19 cellular contexts compared by ENCODE assay signal in genomic region chr5:38284378-38284777, GRCh38. TPM values are rescaled to one million over a fixed set of nuclear protein-coding genes. Genes with fewer than 3 reads are reported as not detected.
A peak's percentile ranks its signal among the peaks of the same experiment; 100 is the strongest.
DNase-seq lines count a peak whose midpoint lies in the region; ATAC-seq, FAIRE-seq and TF ChIP-seq lines count a peak whose summit lies in the region.
"Had no signal": no experiment of that assay in that cellular context is flagged by ENCODE, and none has a peak within 500 bp of the region (broad histone marks: within the 10 kb centered on the region; RNA-seq: fewer than 3 reads in every experiment).

No MANE protein-coding gene starts in this region.

- no peak overlapping the region for H3K4me3 Mint-ChIP-seq in activated naive CD8-positive, alpha-beta T cell treated with anti-CD3 and anti-CD28 coated beads for 36 hours
- H3K4me3 Mint-ChIP-seq: CD4-positive, alpha-beta memory T cell; HFFc6 had no signal

- H3K27ac ChIP-seq in K562 (ENCODE audit: extremely low read depth, low read depth, low read length) (no peak overlapping the region), colonic mucosa (no peak overlapping the region)

- H3K9ac ChIP-seq in K562 (ENCODE audit: insufficient read depth in 1 of 2, low read depth in 2 of 2, low read length in 2 of 2) (no peak overlapping the region), colonic mucosa (ENCODE audit: low read depth in 2 of 2, low read length in 2 of 2) (no peak overlapping the region)

- H4K20me1 ChIP-seq in K562 (replicated peaks; ENCODE audit: control insufficient read depth, insufficient read depth, low read length), result no peaks in the 10 kb centered on the region

- DNase-seq in K562 (ENCODE audit: extremely low read depth in 1 of 4, low spot score in 3 of 4), result no peak
- peak; percentile 21 for DNase-seq in globus pallidus (ENCODE audit: low spot score)
- peak; percentile 56 for DNase-seq in pons (ENCODE audit: low spot score)
- DNase-seq in effector CD8-positive, alpha-beta T cell (lab: John Stamatoyannopoulos, UW), result no peak
- DNase-seq in colonic mucosa, result no peak
- DNase-seq in activated naive CD8-positive, alpha-beta T cell treated with anti-CD3 and anti-CD28 coated beads for 36 hours, result no peak
- DNase-seq: C1 segment of cervical spinal cord; Calu3; CD4-positive, alpha-beta memory T cell; COR-L47; DMS53; DMS79 treated with DMSO at 0.1 percent for 48 hours; GOT3; HFFc6 had no signal

- no peaks in the 10 kb centered on the region for H3K9me3 Mint-ChIP-seq in activated naive CD8-positive, alpha-beta T cell treated with anti-CD3 and anti-CD28 coated beads for 36 hours
- H3K9me3 Mint-ChIP-seq: HFFc6 had no signal

- H3K4me2 ChIP-seq in K562 (ENCODE audit: insufficient read depth, low read length), result no peak overlapping the region

- in situ Hi-C loops in K562 (cut with MboI), result no loop called here

- BruUV-seq in K562 (replicated peaks; lab: Mats Ljungman, UMichigan), result no TSS peak

- H3K27me3 ChIP-seq in K562 (ENCODE audit: control insufficient read depth in 2 of 2, insufficient read depth in 2 of 2, low read length in 2 of 2), result no peaks in the 10 kb centered on the region
- no peaks in the 10 kb centered on the region for H3K27me3 ChIP-seq in colonic mucosa

- no peaks in the 10 kb centered on the region for H3K4me1 ChIP-seq in K562 (replicated peaks in 1 of 2; ENCODE audit: control insufficient read depth in 2 of 2, insufficient read depth in 2 of 2, low read length in 2 of 2)
- no peaks in the 10 kb centered on the region for H3K4me1 ChIP-seq in colonic mucosa
- H3K4me1 ChIP-seq: HAP-1 had no signal

- intact Hi-C loops in K562 (cut with micrococcal nuclease) (no loop called here), colonic mucosa (cut with DNase I) (no loop called here)

- no peaks in the 10 kb centered on the region for H3K4me1 Mint-ChIP-seq in activated naive CD8-positive, alpha-beta T cell treated with anti-CD3 and anti-CD28 coated beads for 36 hours
- H3K4me1 Mint-ChIP-seq: CD4-positive, alpha-beta memory T cell had no signal

- no peak for FAIRE-seq in K562 (lab: Jason Lieb, UNC)
- FAIRE-seq: G401.6, GM12892, H54 had no signal

- no peaks in the 10 kb centered on the region for H3K36me3 ChIP-seq in K562 (ENCODE audit: control insufficient read depth, insufficient read depth, low read length)
- no peaks in the 10 kb centered on the region for H3K36me3 ChIP-seq in colonic mucosa
- H3K36me3 ChIP-seq: HAP-1 had no signal

- H3K36me3 Mint-ChIP-seq in activated naive CD8-positive, alpha-beta T cell treated with anti-CD3 and anti-CD28 coated beads for 36 hours, result no peaks in the 10 kb centered on the region
- H3K36me3 Mint-ChIP-seq: CD4-positive, alpha-beta memory T cell had no signal

- H3K27ac Mint-ChIP-seq in activated naive CD8-positive, alpha-beta T cell treated with anti-CD3 and anti-CD28 coated beads for 36 hours, result no peak overlapping the region
- H3K27ac Mint-ChIP-seq: CD4-positive, alpha-beta memory T cell; HFFc6 had no signal

- no peak for TF ChIP-seq CTCF in K562 (IDR thresholded peaks at IDR 0.05 in 2 of 3, conservative IDR thresholded peaks at IDR 0.05 in 1 of 3; ENCODE audit: insufficient read depth in 2 of 3, low read depth in 1 of 3, low read length in 3 of 3)
- no peak for TF ChIP-seq CTCF in colonic mucosa (IDR thresholded peaks at IDR 0.05)

- POLR2A ChIA-PET in K562 (lab: Yijun Ruan, JAX), result interaction anchor here (1.0 kb wide), 1 partner anchor 16 kb away, joined by 4 read pairs; no protein-coding TSS in a partner anchor

- peaks cover 8% of the 10 kb centered on the region; the same call in 1 of the 3 replicates for H3K79me2 ChIP-seq in K562 (ENCODE audit: control insufficient read depth, insufficient read depth, low read length)

- H3K9me1 ChIP-seq in K562 (ENCODE audit: control insufficient read depth, insufficient read depth, low read length), result no peaks in the 10 kb centered on the region

- TF ChIP-seq POLR2A in K562 (conservative IDR thresholded peaks at IDR 0.05), result no peak

- TF ChIP-seq EP300 in K562 (IDR thresholded peaks at IDR 0.05; ENCODE audit: low read length), result no peak

- H2AFZ ChIP-seq in K562 (ENCODE audit: low read depth, low read length), result no peak overlapping the region

- no peak overlapping the region for H3K4me3 ChIP-seq in K562
- H3K4me3 ChIP-seq in colonic mucosa, result no peak overlapping the region
- H3K4me3 ChIP-seq: HAP-1 had no signal

- H3K9me3 ChIP-seq in K562 (replicated peaks; ENCODE audit: control insufficient read depth, insufficient read depth, low read depth, low read length) (no peaks in the 10 kb centered on the region), colonic mucosa (no peaks in the 10 kb centered on the region)
- H3K9me3 ChIP-seq: HAP-1 had no signal

- ATAC-seq in K562, result no peak
- no peak for ATAC-seq in GM19467 (IDR thresholded peaks at IDR 0.05; ENCODE audit: unreplicated experiment)

- no peaks in the 10 kb centered on the region for H3K27me3 Mint-ChIP-seq in activated naive CD8-positive, alpha-beta T cell treated with anti-CD3 and anti-CD28 coated beads for 36 hours

- CTCF ChIA-PET in K562 (lab: Yijun Ruan, JAX; ENCODE audit: low intra/inter-chr PET ratio), result no interaction called here

- no peak for TF ChIP-seq RAD21 in K562 (CRISPR knock-in tag; conservative IDR thresholded peaks at IDR 0.05 in 1 of 2, IDR thresholded peaks at IDR 0.05 in 1 of 2)

RNA-seq across cellular contexts. Expression of gene EGFLAM, which starts 26.0 kb away (rescaled TPM):
- total RNA-seq in K562 (2011; cell fraction: chromatin; rRNA removed; ENCODE audit: low replicate concordance), result 0.56 and 1.9 TPM in 2 replicates
- 0.50 and 0.79 TPM in 2 replicates for total RNA-seq in K562 (2011; cell fraction: nucleolus; rRNA removed)
- total RNA-seq in K562 (2011; cell fraction: nucleoplasm; rRNA removed), result not detected in 2 replicates
- 0.09 and 0.45 TPM in 2 replicates for total RNA-seq in K562 (2014; rRNA removed)
- 1.3 and 1.4 TPM in 2 replicates for total RNA-seq in K562 (2014; rRNA removed; fragmentation: Illumina TruSeq; extraction: Trizol)
- 0.94 and 0.98 TPM in 2 replicates for total RNA-seq in K562 (2015; rRNA removed; fragmentation: Illumina TruSeq; extraction: Trizol)
- total RNA-seq in K562 (2021), result 0.49 and 0.74 TPM in 2 replicates
- polyA plus RNA-seq in K562 (2011; rRNA removed), result 0.12 and 2.5 TPM in 2 replicates
- polyA plus RNA-seq in K562 (2011; cell fraction: cytosol; rRNA removed), result 0.18 and 1.2 TPM in 2 replicates
- 2.1 TPM in 1 of 2 replicates, not detected in the other for polyA plus RNA-seq in K562 (2011; cell fraction: nucleus; rRNA removed)
- polyA plus RNA-seq in K562 (2012), result 1.00 and 1.8 TPM in 2 replicates
- 0.91 and 1.0 TPM in 2 replicates for polyA plus RNA-seq in K562 (2014; fragmentation: Illumina TruSeq; extraction: Trizol)
- 1 to 10 TPM; 1.2 to 1.4 TPM for polyA plus RNA-seq in K562 (2014; fragmentation: Nextera tagmentation; extraction: Ambion mirVana)
- polyA plus RNA-seq in K562 (2014; rRNA removed), result 0.31 and 0.89 TPM in 2 replicates
- 1.8 TPM in 1 of 2 replicates, not detected in the other for polyA minus RNA-seq in K562 (2011; rRNA and poly(A)+ RNA removed)
- not detected in 2 replicates for polyA minus RNA-seq in K562 (2011; cell fraction: cytosol; rRNA and poly(A)+ RNA removed)
- polyA minus RNA-seq in K562 (2011; cell fraction: nucleus; rRNA and poly(A)+ RNA removed), result 0.22 and 0.81 TPM in 2 replicates
- total RNA-seq in colonic mucosa, result 1 to 10 TPM in 1 of 2 donors, under 1 TPM in 1; 0.40 to 2.0 TPM
- total RNA-seq in activated naive CD8-positive, alpha-beta T cell treated with anti-CD3 and anti-CD28 coated beads for 36 hours, result not detected
- total RNA-seq: Calu3; CD4-positive, alpha-beta memory T cell had no signal
- polyA plus RNA-seq: CD4-positive, alpha-beta memory T cell had no signal

Comparison
In these comparisons a context has a peak if more than half of its experiments do, and no peak if none do; other contexts are left out.
1. DNase-seq: peak in globus pallidus (single experiment) and pons (single experiment); none in K562 (0 of 4), effector CD8-positive, alpha-beta T cell (single experiment), colonic mucosa (single experiment) and activated naive CD8-positive, alpha-beta T cell treated with anti-CD3 and anti-CD28 coated beads for 36 hours (single experiment).